Comparison of ENCODE assay signal across 15 cellular contexts in genomic region chr2:101751276-101751675, GRCh38. TPM values are rescaled to one million over a fixed set of nuclear protein-coding genes. Genes with fewer than 3 reads are reported as not detected.
A peak's percentile ranks its signal among the peaks of the same experiment; 100 is the strongest.
DNase-seq lines count a peak whose midpoint lies in the region; ATAC-seq and TF ChIP-seq lines count a peak whose summit lies in the region.
"Had no signal": no experiment of that assay in that cellular context is flagged by ENCODE, and none has a peak within 500 bp of the region (broad histone marks: within the 10 kb centered on the region; RNA-seq: fewer than 3 reads in every experiment).

No MANE protein-coding gene starts in this region.

- H3K79me1 ChIP-seq in mesenchymal stem cell (replicated peaks; ENCODE audit: low read length, poor library complexity, severe bottlenecking): no peaks in the 10 kb centered on the region

- no peak overlapping the region for H2AFZ ChIP-seq in mesenchymal stem cell (ENCODE audit: low read depth, low read length)

- no peaks in the 10 kb centered on the region for H3K27me3 ChIP-seq in brain microvascular endothelial cell (replicated peaks)
- no peaks in the 10 kb centered on the region for H3K27me3 ChIP-seq in mesenchymal stem cell (ENCODE audit: control insufficient read depth in 1 of 2, insufficient read depth in 1 of 2, low read length in 2 of 2)

- H3K27ac ChIP-seq in brain microvascular endothelial cell (peak overlapping the region; percentile 61), mesenchymal stem cell (ENCODE audit: low read length, poor library complexity, severe bottlenecking) (no peak overlapping the region)

- H4K91ac ChIP-seq in mesenchymal stem cell (ENCODE audit: low read length): no peak overlapping the region

- peak overlapping the region in 1 of 2 experiments; percentile 39 for H2BK12ac ChIP-seq in mesenchymal stem cell (ENCODE audit: low read length in 2 of 2)

- WGBS in mesenchymal stem cell: 89% methylated on average over 1 of the region's 1 CpG

- H3K36me3 ChIP-seq in brain microvascular endothelial cell (replicated peaks) (peaks cover 3% of the 10 kb centered on the region), mesenchymal stem cell (ENCODE audit: control insufficient read depth in 1 of 2, insufficient read depth in 2 of 2, low read depth in 1 of 2, low read length in 2 of 2) (peaks cover 0 to 37% of the 10 kb centered on the region in 2 experiments)
- H3K36me3 ChIP-seq: thoracic aorta had no signal

- intact Hi-C loops in left ventricle myocardium superior (cut with micrococcal nuclease): no loop called here
- intact Hi-C loops in left cardiac atrium (cut with DNase I): no loop called here

- H4K8ac ChIP-seq in mesenchymal stem cell (ENCODE audit: low read length): no peak overlapping the region

- no peak overlapping the region for H2BK5ac ChIP-seq in mesenchymal stem cell (ENCODE audit: low read depth, low read length, poor library complexity, severe bottlenecking)

- TF ChIP-seq CTCF in brain microvascular endothelial cell (IDR thresholded peaks at IDR 0.05; ENCODE audit: low read depth, low read length, missing control alignments): no peak

- no peak overlapping the region for H2BK15ac ChIP-seq in mesenchymal stem cell (ENCODE audit: low read depth, poor library complexity, severe bottlenecking)

- H3K18ac ChIP-seq in mesenchymal stem cell (ENCODE audit: low read depth in 1 of 2, low read length in 2 of 2): peak overlapping the region in 1 of 2 experiments; percentile 14

- no peaks in the 10 kb centered on the region for H3K9me3 ChIP-seq in mesenchymal stem cell (ENCODE audit: control insufficient read depth, low read length)
- H3K9me3 ChIP-seq: thoracic aorta had no signal

- H3K14ac ChIP-seq in mesenchymal stem cell (ENCODE audit: low read length in 2 of 2): no peak overlapping the region

- H3K4ac ChIP-seq in mesenchymal stem cell (ENCODE audit: low read depth in 1 of 2, low read length in 2 of 2): no peak overlapping the region

- H2BK120ac ChIP-seq in mesenchymal stem cell (ENCODE audit: low read depth, low read length): no peak overlapping the region

- H2AK5ac ChIP-seq in mesenchymal stem cell (ENCODE audit: low read length, severe bottlenecking): peak overlapping the region; percentile 72

- H3K4me1 ChIP-seq in mesenchymal stem cell (ENCODE audit: control insufficient read depth, insufficient read depth, low read depth, low read length): peaks cover 23% of the 10 kb centered on the region

- in situ Hi-C loops in brain microvascular endothelial cell (cut with HindIII; ENCODE audit: low pct_ligation_motif_present, low sequenced_read_pairs): no loop called here

- no peak overlapping the region for H3K4me3 ChIP-seq in brain microvascular endothelial cell (ENCODE audit: low read depth, low read length)
- no peak overlapping the region for H3K4me3 ChIP-seq in mesenchymal stem cell (ENCODE audit: insufficient read depth in 1 of 2, low read depth in 1 of 2, low read length in 2 of 2)
- H3K4me3 ChIP-seq: thoracic aorta had no signal

- H3K4me2 ChIP-seq in mesenchymal stem cell (ENCODE audit: low read length, poor library complexity, severe bottlenecking): no peak overlapping the region

- peak; percentile 29 for ATAC-seq in left ventricle myocardium superior
- no peak for ATAC-seq in left cardiac atrium
- no peak for ATAC-seq in HG02623 (IDR thresholded peaks at IDR 0.05; ENCODE audit: unreplicated experiment)
- no peak for ATAC-seq in GM18517 (IDR thresholded peaks at IDR 0.05; ENCODE audit: unreplicated experiment)
- ATAC-seq in HG02588 (IDR thresholded peaks at IDR 0.05; ENCODE audit: unreplicated experiment): no peak
- ATAC-seq: activated CD8-positive, alpha-beta T cell treated with anti-CD3 and anti-CD28 coated beads, Interleukin-2, amount 10 ng/mL, durations not matched to agents 7 days and 5 days; natural killer cell had no signal

- DNase-seq in left ventricle myocardium superior (no peak), left cardiac atrium (no peak), brain microvascular endothelial cell (no peak), mesenchymal stem cell (no peak)
- no peak for DNase-seq in activated T-cell treated with anti-CD3 and anti-CD28 coated beads, Interleukin-2, amount 50 U/mL, for 48 hours
- DNase-seq: activated CD8-positive, alpha-beta T cell treated with anti-CD3 and anti-CD28 coated beads, Interleukin-2, amount 10 ng/mL, durations not matched to agents 7 days and 5 days; activated gamma-delta T cell treated with Interleukin-2 at 50 U/mL for 16 hours; DMS153; kidney; natural killer cell; SHP77 treated with DMSO at 0.1 percent for 48 hours had no signal

- H3K23ac ChIP-seq in mesenchymal stem cell (ENCODE audit: low read length in 2 of 2): no peak overlapping the region

- no peak overlapping the region for H3K9ac ChIP-seq in mesenchymal stem cell (ENCODE audit: low read length)

RNA-seq across cellular contexts. Expression of gene MAP4K4, which starts 53.8 kb away (rescaled TPM):
- total RNA-seq in left ventricle myocardium superior (99.5 TPM), left cardiac atrium (10 to 100 TPM; 59.5 to 74.6 TPM)
- 135 TPM for polyA plus RNA-seq in mesenchymal stem cell (2013, experiment 1 of 2)
- 130 TPM for polyA plus RNA-seq in mesenchymal stem cell (2013, experiment 2 of 2)
